22 cellular contexts compared by ENCODE assay signal in the genomic region with DNA sequence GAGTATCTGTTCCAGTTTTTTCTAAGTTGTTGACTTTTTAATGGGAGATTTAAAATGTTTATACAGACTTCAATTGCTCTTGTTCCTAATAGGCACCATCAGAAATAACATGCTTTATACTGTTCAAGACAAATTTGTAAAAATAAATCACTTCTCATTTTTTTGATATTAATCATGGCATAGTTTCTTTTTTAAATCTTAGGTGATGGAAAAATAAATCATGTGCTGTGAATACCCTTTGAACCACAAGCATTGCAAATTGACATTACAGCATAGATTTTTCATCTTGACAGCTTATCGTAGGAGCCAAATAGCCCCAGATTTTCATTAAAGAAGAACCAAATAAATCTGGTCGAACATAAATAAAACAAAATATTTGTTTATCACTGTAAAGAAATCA.
DNase-seq lines count a peak whose midpoint lies in the region; ATAC-seq, FAIRE-seq and TF ChIP-seq lines count a peak whose summit lies in the region.
"Had no signal": no experiment of that assay in that cellular context is flagged by ENCODE, and none has a peak within 500 bp of the region (broad histone marks: within the 10 kb centered on the region; RNA-seq: fewer than 3 reads in every experiment).

No MANE protein-coding gene starts in this region.

- no TSS peak for BruUV-seq in mammary epithelial cell (replicated peaks; lab: Mats Ljungman, UMichigan)

- H2AFZ ChIP-seq in GM23248: peak overlapping the region; percentile 19; the same call in 1 of the 2 replicates
- H2AFZ ChIP-seq in mammary epithelial cell (ENCODE audit: low read depth, low read length): no peak overlapping the region
- H2AFZ ChIP-seq: PC-9 had no signal

- H3K36me3 ChIP-seq in GM23248 (ENCODE audit: low read depth): no peaks in the 10 kb centered on the region
- no peaks in the 10 kb centered on the region for H3K36me3 ChIP-seq in mammary epithelial cell (ENCODE audit: insufficient read depth, low read length)
- H3K36me3 ChIP-seq: HAP-1, SJCRH30 had no signal

- FAIRE-seq in D721Med (lab: Jason Lieb, UNC): peak; percentile 51
- peak; percentile 41 for FAIRE-seq in islet of Langerhans (lab: Jason Lieb, UNC)
- FAIRE-seq: G401.6 had no signal

- H4K20me1 ChIP-seq in GM23248 (ENCODE audit: insufficient read depth): no peaks in the 10 kb centered on the region
- H4K20me1 ChIP-seq in mammary epithelial cell (ENCODE audit: insufficient read depth, low read length): no peaks in the 10 kb centered on the region

- H3K4me1 ChIP-seq in GM23248 (ENCODE audit: insufficient read depth) (peaks cover 14% of the 10 kb centered on the region), mammary epithelial cell (ENCODE audit: insufficient read depth, low read length) (peaks cover 8% of the 10 kb centered on the region)
- H3K4me1 ChIP-seq: HAP-1, SJCRH30 had no signal

- no peak overlapping the region for H3K4me3 ChIP-seq in GM23248
- no peak overlapping the region for H3K4me3 ChIP-seq in mammary epithelial cell (replicated peaks in 1 of 3; ENCODE audit: insufficient read depth in 1 of 3, low read depth in 2 of 3, low read length in 3 of 3)
- H3K4me3 ChIP-seq: HAP-1, PC-9, SJCRH30 had no signal

- H3K27me3 ChIP-seq in GM23248 (replicated peaks; ENCODE audit: insufficient read depth) (no peaks in the 10 kb centered on the region), mammary epithelial cell (ENCODE audit: insufficient read depth, low read length) (no peaks in the 10 kb centered on the region)
- H3K27me3 ChIP-seq: SJCRH30 had no signal

- DNase-seq in D721Med (ENCODE audit: insufficient read length, low spot score): no peak
- no peak for DNase-seq in GM23248
- DNase-seq in mammary epithelial cell: no peak
- no peak for DNase-seq in SKM-1 treated with dmso at 0.1 percent for 144 hours (lab: John Stamatoyannopoulos, UW; ENCODE audit: unreplicated experiment)
- DNase-seq in DMS 273 (lab: John Stamatoyannopoulos, UW; ENCODE audit: unreplicated experiment): no peak
- DNase-seq in HT-29 (ENCODE audit: low spot score): no peak
- DNase-seq: ACHN; C1 segment of cervical spinal cord; CD8-positive, alpha-beta memory T cell; Kasumi-1; NCI-H1092 treated with DMSO at 0.1 percent for 48 hours; NCI-H2081; NCI-H2171 treated with DMSO at 0.1 percent for 48 hours; NCI-H524; NCI-H82; PC-9; SJCRH30; SW 1271 had no signal

- no peaks in the 10 kb centered on the region for H3K9me3 ChIP-seq in GM23248 (ENCODE audit: low read depth)
- H3K9me3 ChIP-seq in mammary epithelial cell (replicated peaks; ENCODE audit: insufficient read depth, low read length): no peaks in the 10 kb centered on the region
- H3K9me3 ChIP-seq: HAP-1, SJCRH30 had no signal

- ATAC-seq in GM18520 (IDR thresholded peaks at IDR 0.05; ENCODE audit: unreplicated experiment): no peak

- 65 to 67% methylated on average over 2 of the region's 2 CpGs for WGBS in GM23248 (ENCODE audit: low coverage in 1 of 2, low lambda C conversion rate in 2 of 2, missing lambda C conversion rate in 2 of 2), 2 experiments
- WGBS in mammary epithelial cell (ENCODE audit: low coverage, missing lambda C conversion rate): 100% methylated on average over 2 of the region's 2 CpGs

- no peaks in the 10 kb centered on the region for H3K9me2 ChIP-seq in GM23248 (ENCODE audit: insufficient read depth)

- dilution Hi-C loops in mammary epithelial cell (cut with HindIII; ENCODE audit: low sequenced_read_pairs): no loop called here

- H3K9ac ChIP-seq in GM23248 (no peak overlapping the region), mammary epithelial cell (ENCODE audit: insufficient read depth, low read length) (no peak overlapping the region)

- intact Hi-C loops in mammary epithelial cell (cut with micrococcal nuclease): loop anchor here (5.0 kb wide), 2 partner anchors 183 to 1118 kb away; no protein-coding TSS in a partner anchor

- in situ Hi-C loops in GM23248 (cut with MboI): no loop called here
- in situ Hi-C loops in mammary epithelial cell (cut with MboI; ENCODE audit: low sequenced_read_pairs in 2 of 2): no loop called here

- H3K27ac ChIP-seq in GM23248 (no peak overlapping the region), mammary epithelial cell (ENCODE audit: insufficient read depth, low read depth, low read length) (no peak overlapping the region)
- H3K27ac ChIP-seq: PC-9, SJCRH30 had no signal

- H3F3A ChIP-seq in GM23248 (ENCODE audit: insufficient read depth): peaks cover 4% of the 10 kb centered on the region; the same call in 1 of the 2 replicates

- H3K79me2 ChIP-seq in GM23248 (ENCODE audit: insufficient read depth): no peaks in the 10 kb centered on the region
- no peaks in the 10 kb centered on the region for H3K79me2 ChIP-seq in mammary epithelial cell (ENCODE audit: insufficient read depth, low read length)

- H3K4me2 ChIP-seq in GM23248 (ENCODE audit: unreplicated experiment) (no peak overlapping the region), mammary epithelial cell (ENCODE audit: insufficient read depth, low read depth, low read length) (peak overlapping the region; percentile 40)
- H3K4me2 ChIP-seq: PC-9 had no signal

- TF ChIP-seq CTCF in D721Med (IDR thresholded peaks at IDR 0.05; ENCODE audit: insufficient read depth, missing control alignments) (no peak), mammary epithelial cell (conservative IDR thresholded peaks at IDR 0.05 in 1 of 2, IDR thresholded peaks at IDR 0.05 in 1 of 2; ENCODE audit: extremely low read depth in 1 of 2, insufficient read depth in 1 of 2, low read depth in 1 of 2, low read length in 2 of 2) (no peak)

- CTCF ChIA-PET in mammary epithelial cell (lab: Charles Lee; ENCODE audit: low non-redundant PET): no interaction called here
